Comparison of ENCODE assay signal across 13 cellular contexts in genomic region chr19:33520048-33520643, GRCh38. TPM values are rescaled to one million over a fixed set of nuclear protein-coding genes. Genes with fewer than 3 reads are reported as not detected.
DNase-seq lines count a peak whose midpoint lies in the region; TF ChIP-seq lines count a peak whose summit lies in the region.
"Had no signal": no experiment of that assay in that cellular context is flagged by ENCODE, and none has a peak within 500 bp of the region (broad histone marks: within the 10 kb centered on the region; RNA-seq: fewer than 3 reads in every experiment).

No MANE protein-coding gene starts in this region.

- no peak overlapping the region for H3K27ac ChIP-seq in BLaER1
- no peak overlapping the region for H3K27ac ChIP-seq in KMS-11
- no peak overlapping the region for H3K27ac ChIP-seq in mammary epithelial cell (ENCODE audit: insufficient read depth, low read depth, low read length)

- H3K27me3 ChIP-seq in BLaER1, result no peaks in the 10 kb centered on the region
- H3K27me3 ChIP-seq in KMS-11 (ENCODE audit: insufficient read depth, low read depth), result peaks cover 3% of the 10 kb centered on the region; the same call in 1 of the 2 replicates
- H3K27me3 ChIP-seq in mammary epithelial cell (ENCODE audit: insufficient read depth, low read length), result no peaks in the 10 kb centered on the region
- H3K27me3 ChIP-seq: body of pancreas had no signal

- H3K4me3 ChIP-seq in BLaER1 (no peak overlapping the region), KMS-11 (IDR thresholded peaks at IDR 0.05; ENCODE audit: insufficient read depth, low read depth, low read length) (no peak overlapping the region), mammary epithelial cell (replicated peaks in 1 of 3; ENCODE audit: insufficient read depth in 1 of 3, low read depth in 2 of 3, low read length in 3 of 3) (no peak overlapping the region)

- DNase-seq in mammary epithelial cell (no peak), myocyte (ENCODE audit: low read depth) (peak; percentile 36), dermis blood vessel endothelial cell (no peak), NCI-H187 treated with DMSO at 0.1 percent for 48 hours (lab: John Stamatoyannopoulos, UW) (no peak), SW 1271 (lab: John Stamatoyannopoulos, UW) (no peak), NCI-H2227 treated with DMSO at 0.1 percent for 48 hours (lab: John Stamatoyannopoulos, UW) (no peak)
- DNase-seq: activated CD4-positive, alpha-beta T cell treated with anti-CD3 and anti-CD28 coated beads for 48 hours; body of pancreas; DMS 273 treated with DMSO at 0.1 percent for 48 hours; kidney glomerular epithelial cell; SIG-M5 had no signal

- BruUV-seq in mammary epithelial cell (replicated peaks; lab: Mats Ljungman, UMichigan), result no TSS peak

- H3K4me2 ChIP-seq in BLaER1 (peak overlapping the region; percentile 99), KMS-11 (peak overlapping the region; percentile 99; the same call in 1 of the 2 replicates), mammary epithelial cell (ENCODE audit: insufficient read depth, low read depth, low read length) (peak overlapping the region; percentile 88)

- H3K9ac ChIP-seq in BLaER1 (no peak overlapping the region), KMS-11 (no peak overlapping the region), mammary epithelial cell (ENCODE audit: insufficient read depth, low read length) (no peak overlapping the region)

- H4K20me1 ChIP-seq in BLaER1 (peaks cover 23% of the 10 kb centered on the region), KMS-11 (ENCODE audit: insufficient read depth) (no peaks in the 10 kb centered on the region), mammary epithelial cell (ENCODE audit: insufficient read depth, low read length) (no peaks in the 10 kb centered on the region)

- dilution Hi-C loops in mammary epithelial cell (cut with HindIII; ENCODE audit: low sequenced_read_pairs), result no loop called here

- H3K79me2 ChIP-seq in KMS-11 (ENCODE audit: insufficient read depth, low read depth) (0 out of 2 replicates have a peak, but pooled peaks cover 5% of the 10 kb centered on the region), mammary epithelial cell (ENCODE audit: insufficient read depth, low read length) (peaks cover 11% of the 10 kb centered on the region)

- 84% methylated on average over 3 of the region's 4 CpGs for WGBS in mammary epithelial cell (ENCODE audit: low coverage, missing lambda C conversion rate)

- H3K4me1 ChIP-seq in BLaER1 (peaks cover 22% of the 10 kb centered on the region), KMS-11 (ENCODE audit: low read depth, poor library complexity, severe bottlenecking) (peaks cover 6% of the 10 kb centered on the region), mammary epithelial cell (ENCODE audit: insufficient read depth, low read length) (no peaks in the 10 kb centered on the region)

- TF ChIP-seq CTCF in KMS-11 (conservative IDR thresholded peaks at IDR 0.05; ENCODE audit: low read depth, low read length) (no peak), mammary epithelial cell (conservative IDR thresholded peaks at IDR 0.05 in 1 of 2, IDR thresholded peaks at IDR 0.05 in 1 of 2; ENCODE audit: extremely low read depth in 1 of 2, insufficient read depth in 1 of 2, low read depth in 1 of 2, low read length in 2 of 2) (no peak)

- H2AFZ ChIP-seq in KMS-11 (ENCODE audit: low read depth) (no peak overlapping the region), mammary epithelial cell (ENCODE audit: low read depth, low read length) (no peak overlapping the region)

- CTCF ChIA-PET in mammary epithelial cell (lab: Charles Lee; ENCODE audit: low non-redundant PET), result no interaction called here

- H3K9me3 ChIP-seq in BLaER1 (no peaks in the 10 kb centered on the region), mammary epithelial cell (replicated peaks; ENCODE audit: insufficient read depth, low read length) (no peaks in the 10 kb centered on the region)
- H3K9me3 ChIP-seq: body of pancreas had no signal

- intact Hi-C loops in mammary epithelial cell (cut with micrococcal nuclease), result no loop called here

- in situ Hi-C loops in mammary epithelial cell (cut with MboI; ENCODE audit: low sequenced_read_pairs in 2 of 2), result no loop called here

- H3K36me3 ChIP-seq in BLaER1, result no peaks in the 10 kb centered on the region
- no peaks in the 10 kb centered on the region for H3K36me3 ChIP-seq in KMS-11 (ENCODE audit: insufficient read depth)
- H3K36me3 ChIP-seq in mammary epithelial cell (ENCODE audit: insufficient read depth, low read length), result no peaks in the 10 kb centered on the region

RNA-seq across cellular contexts. Expression of gene PEPD, which starts 1.4 kb away (rescaled TPM):
- total RNA-seq in mammary epithelial cell, result 10 to 100 TPM; 28.2 to 33.5 TPM
- 39.2 TPM for polyA plus RNA-seq in mammary epithelial cell
- polyA minus RNA-seq in mammary epithelial cell, result 25.9 TPM
- total RNA-seq in myocyte, result 67.1 and 68.2 TPM in 2 replicates
- 74.6 TPM for polyA plus RNA-seq in myocyte (2012)
- 70.5 and 78.8 TPM in 2 replicates for total RNA-seq in dermis blood vessel endothelial cell
